ENCODE assay signal across 11 cellular contexts in the genomic region with DNA sequence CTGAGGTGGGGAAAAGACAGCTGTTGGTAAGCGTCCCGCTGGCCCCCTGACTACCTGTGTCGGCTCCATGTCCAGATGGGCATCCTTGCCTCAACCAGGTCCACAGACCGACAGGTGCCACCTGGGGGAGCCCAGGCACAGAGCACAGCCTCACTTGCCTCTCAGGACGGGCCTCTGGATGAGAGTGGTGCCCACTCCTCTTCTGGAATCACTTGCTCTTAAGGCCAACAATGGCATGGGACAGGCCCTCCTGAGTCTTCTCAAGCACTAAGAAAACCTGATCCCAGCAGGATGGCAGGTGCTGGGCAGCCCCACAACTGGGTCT. TPM values are rescaled to one million over a fixed set of nuclear protein-coding genes. Genes with fewer than 3 reads are reported as not detected.
DNase-seq lines count a peak whose midpoint lies in the region; ATAC-seq and TF ChIP-seq lines count a peak whose summit lies in the region.
"Had no signal": no experiment of that assay in that cellular context is flagged by ENCODE, and none has a peak within 500 bp of the region (broad histone marks: within the 10 kb centered on the region; RNA-seq: fewer than 3 reads in every experiment).

No MANE protein-coding gene starts in this region.

- H3K27ac ChIP-seq in adipose tissue (ENCODE audit: low read depth, low read length) (peak overlapping the region; percentile 2), testis (peak overlapping the region; percentile 42 to 83)

- H3K4me3 ChIP-seq in testis, result no peak overlapping the region

- no peaks in the 10 kb centered on the region for H3K27me3 ChIP-seq in testis

- H3K27me3 Mint-ChIP-seq in activated naive CD4-positive, alpha-beta T cell treated with anti-CD3 and anti-CD28 coated beads for 36 hours (ENCODE audit: low read depth), result no peaks in the 10 kb centered on the region
- H3K27me3 Mint-ChIP-seq in immature natural killer cell (ENCODE audit: low read depth in 3 of 3), result peaks cover 16 to 86% (median 59%) of the 10 kb centered on the region in 3 donors

- no peak for DNase-seq in activated naive CD4-positive, alpha-beta T cell treated with anti-CD3 and anti-CD28 coated beads for 36 hours
- no peak for DNase-seq in activated naive CD4-positive, alpha-beta T cell treated with Interleukin-2 at 50 U/mL for 16 hours
- DNase-seq in immature natural killer cell, result no peak
- DNase-seq in testis, result no peak
- no peak for DNase-seq in NAMALWA (ENCODE audit: low spot score)
- DNase-seq: erythroblast, MV-4-11 had no signal

- H3K9me3 ChIP-seq in testis, result no peaks in the 10 kb centered on the region

- H3K36me3 ChIP-seq in testis (ENCODE audit: low read depth, missing control alignments), result no peaks in the 10 kb centered on the region

- H3K4me1 Mint-ChIP-seq in activated naive CD4-positive, alpha-beta T cell treated with anti-CD3 and anti-CD28 coated beads for 36 hours (ENCODE audit: low read depth), result peaks cover 27% of the 10 kb centered on the region
- peaks cover 55 to 61% of the 10 kb centered on the region in 2 donors for H3K4me1 Mint-ChIP-seq in immature natural killer cell

- H3K4me3 Mint-ChIP-seq in activated naive CD4-positive, alpha-beta T cell treated with anti-CD3 and anti-CD28 coated beads for 36 hours, result no peak overlapping the region
- H3K4me3 Mint-ChIP-seq in immature natural killer cell, result peak overlapping the region in 1 of 5 donors; percentile 31
- H3K4me3 Mint-ChIP-seq: nephron had no signal

- H3K36me3 Mint-ChIP-seq in activated naive CD4-positive, alpha-beta T cell treated with anti-CD3 and anti-CD28 coated beads for 36 hours (ENCODE audit: low read depth), result peaks cover 37% of the 10 kb centered on the region
- peaks cover 19 to 37% (median 22%) of the 10 kb centered on the region in 3 donors for H3K36me3 Mint-ChIP-seq in immature natural killer cell

- no peak for TF ChIP-seq CTCF in testis (IDR thresholded peaks at IDR 0.05)

- ATAC-seq in GM18867 (IDR thresholded peaks at IDR 0.05; ENCODE audit: unreplicated experiment) (no peak), HG03135 (IDR thresholded peaks at IDR 0.05; ENCODE audit: unreplicated experiment) (no peak)

- TF ChIP-seq POLR2A in testis (IDR thresholded peaks at IDR 0.05), result no peak

- H3K9me3 Mint-ChIP-seq in activated naive CD4-positive, alpha-beta T cell treated with anti-CD3 and anti-CD28 coated beads for 36 hours, result no peaks in the 10 kb centered on the region
- no peaks in the 10 kb centered on the region for H3K9me3 Mint-ChIP-seq in immature natural killer cell
- H3K9me3 Mint-ChIP-seq: nephron had no signal

- peaks cover 55% of the 10 kb centered on the region for H3K4me1 ChIP-seq in testis

- intact Hi-C loops in activated naive CD4-positive, alpha-beta T cell treated with anti-CD3 and anti-CD28 coated beads for 36 hours (cut with micrococcal nuclease), result no loop called here
- intact Hi-C loops in testis (cut with DNase I; ENCODE audit: low total_unique reads), result loop anchor here (10.0 kb wide), 1 partner anchor 49 kb away; no protein-coding TSS in a partner anchor

- CTCF ChIA-PET in activated naive CD4-positive, alpha-beta T cell treated with anti-CD3 and anti-CD28 coated beads for 36 hours (lab: Charles Lee), result no interaction called here

- H3K27ac Mint-ChIP-seq in activated naive CD4-positive, alpha-beta T cell treated with anti-CD3 and anti-CD28 coated beads for 36 hours, result peak overlapping the region; percentile 75
- peak overlapping the region; percentile 77 to 92 (median 86) for H3K27ac Mint-ChIP-seq in immature natural killer cell
- H3K27ac Mint-ChIP-seq: nephron had no signal

- whole genome bisulfite sequencing in adipose tissue, 3 donors, result 95 to 99% (median 97%) methylated on average over 5 of the region's 5 CpGs
- 90% methylated on average over 5 of the region's 5 CpGs; no CpG with 5 or more reads in 1 of the 2 donors for WGBS in testis, 2 donors

RNA-seq across cellular contexts. Expression of a gene that starts 17.2 kb away (rescaled TPM):
- 10 to 100 TPM; 15.2 to 18.3 TPM for total RNA-seq in activated naive CD4-positive, alpha-beta T cell treated with anti-CD3 and anti-CD28 coated beads for 36 hours
- 10 to 100 TPM in 2 of 3 donors, 1 to 10 TPM in 1; 6.5 to 36.7 (median 16.5) TPM for polyA plus RNA-seq in adipose tissue
- 10 to 100 TPM in 1 of 3 donors, 1 to 10 TPM in 2; 5.8 to 12.2 (median 6.8) TPM for polyA plus RNA-seq in immature natural killer cell
- total RNA-seq in testis, result 10 to 100 TPM; 67.7 to 71.4 TPM
- polyA plus RNA-seq in testis (ENCODE audit: insufficient read depth, low read depth, low replicate concordance), result 70.6 TPM

RNA-seq across cellular contexts. Expression of a gene that starts 27.5 kb away (rescaled TPM):
- total RNA-seq in activated naive CD4-positive, alpha-beta T cell treated with anti-CD3 and anti-CD28 coated beads for 36 hours, result 100 to 1,000 TPM in 1 of 2 experiments, 10 to 100 TPM in 1; 99.8 to 100 TPM
- 100 to 1,000 TPM in 1 of 3 donors, 10 to 100 TPM in 2; 69.1 to 113 (median 90.8) TPM for polyA plus RNA-seq in adipose tissue
- polyA plus RNA-seq in immature natural killer cell, result 100 to 1,000 TPM in 1 of 3 donors, 10 to 100 TPM in 2; 48.9 to 130 (median 55.9) TPM
- 100 to 1,000 TPM; 137 to 179 TPM for total RNA-seq in testis
- polyA plus RNA-seq in testis (ENCODE audit: insufficient read depth, low read depth, low replicate concordance), result 178 TPM

RNA-seq across cellular contexts. Expression of a gene that starts 33.4 kb away (rescaled TPM):
- total RNA-seq in activated naive CD4-positive, alpha-beta T cell treated with anti-CD3 and anti-CD28 coated beads for 36 hours, result 10 to 100 TPM; 40.7 to 43.9 TPM
- 10 to 100 TPM; 22.7 to 23.7 (median 22.9) TPM for polyA plus RNA-seq in adipose tissue
- 10 to 100 TPM; 27.7 to 65.8 (median 28.8) TPM for polyA plus RNA-seq in immature natural killer cell
- 100 to 1,000 TPM in 1 of 2 donors, 10 to 100 TPM in 1; 71.8 to 111 TPM for total RNA-seq in testis
- polyA plus RNA-seq in testis (ENCODE audit: insufficient read depth, low read depth, low replicate concordance), result 61.3 TPM
